1 cellular context compared by ENCODE assay signal in the genomic region with DNA sequence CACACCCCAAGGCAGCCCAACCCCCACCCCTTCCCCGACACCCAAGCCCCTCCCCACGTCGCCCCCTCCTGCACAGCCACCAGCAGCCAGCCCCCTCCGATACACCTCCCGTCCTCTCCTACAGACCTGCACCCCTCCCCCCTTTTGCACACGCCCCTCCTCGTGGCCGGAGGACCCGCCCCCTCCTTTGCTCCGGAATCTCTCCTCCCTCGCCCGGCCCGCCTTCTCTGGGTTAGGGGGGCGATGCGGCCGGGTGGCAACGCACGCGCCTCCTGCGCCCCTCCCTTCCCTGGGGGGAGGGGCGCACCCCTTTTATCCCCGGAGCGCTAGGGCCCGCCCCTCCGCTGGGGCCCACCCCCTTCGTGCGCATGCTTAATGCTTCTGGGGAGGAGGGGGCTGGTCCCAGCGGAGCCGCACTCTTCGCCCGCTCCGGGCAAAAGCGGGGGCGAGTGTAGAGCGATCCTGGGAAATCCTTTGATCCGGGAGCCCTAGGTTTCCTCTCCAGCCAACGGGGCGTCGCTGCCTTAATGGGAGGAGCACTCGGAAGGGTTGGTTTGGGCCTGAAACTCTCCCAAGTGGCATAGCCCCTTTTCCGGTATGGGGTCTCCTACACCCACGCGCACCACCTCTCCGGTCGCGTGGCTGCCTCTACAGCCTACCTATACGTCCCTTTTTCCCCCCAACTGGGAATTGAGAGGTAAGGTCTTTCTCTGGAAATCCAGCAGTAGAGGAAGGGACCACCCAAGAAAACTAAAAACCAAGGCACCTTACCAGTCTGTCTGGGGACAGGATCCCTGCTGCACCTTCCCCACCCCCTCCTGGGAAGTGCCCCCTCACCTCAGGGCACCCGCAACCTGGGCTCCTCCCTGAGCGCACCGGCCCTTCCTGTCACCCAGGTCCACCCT.
TF ChIP-seq lines count a peak whose summit lies in the region.

No MANE protein-coding gene starts in this region.

TF ChIP-seq in HCT116, 20 proteins besides CTCF, POLR2A, EP300 and RAD21:
- TF ChIP-seq TCF7L2 (IDR thresholded peaks at IDR 0.05; ENCODE audit: borderline replicate concordance, extremely low read depth, insufficient read depth, insufficient read length): peak; percentile 85
- TF ChIP-seq ZNF274 (IDR thresholded peaks at IDR 0.05; ENCODE audit: low read depth, low read length): no peak
TF ChIP-seq in HCT116: peak in this region for 1.
